ENCODE assay signal across 1 cellular context in the genomic region with DNA sequence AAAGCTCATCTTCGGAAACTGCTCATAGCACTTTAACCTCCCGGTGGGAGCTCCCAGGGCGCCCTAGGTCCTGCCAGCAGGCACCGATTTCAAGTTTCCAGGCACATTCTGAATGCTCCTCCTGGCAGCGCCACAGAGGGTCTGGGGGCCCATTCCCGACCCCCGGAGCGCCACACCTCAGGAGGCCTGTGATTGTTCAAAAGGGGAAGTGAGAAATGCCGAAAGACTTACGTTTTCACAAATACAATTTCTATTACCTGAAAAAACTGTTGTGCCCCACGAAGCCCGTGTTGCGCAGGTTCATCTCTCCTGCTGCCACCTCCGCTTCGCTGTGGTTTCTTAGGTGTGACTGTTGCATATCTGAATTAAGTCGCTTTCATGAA.
TF ChIP-seq lines count a peak whose summit lies in the region.

No MANE protein-coding gene starts in this region.

TF ChIP-seq in K562, 482 proteins besides CTCF, POLR2A, EP300 and RAD21 (continued from another document):
- TF ChIP-seq, protein P1, sequence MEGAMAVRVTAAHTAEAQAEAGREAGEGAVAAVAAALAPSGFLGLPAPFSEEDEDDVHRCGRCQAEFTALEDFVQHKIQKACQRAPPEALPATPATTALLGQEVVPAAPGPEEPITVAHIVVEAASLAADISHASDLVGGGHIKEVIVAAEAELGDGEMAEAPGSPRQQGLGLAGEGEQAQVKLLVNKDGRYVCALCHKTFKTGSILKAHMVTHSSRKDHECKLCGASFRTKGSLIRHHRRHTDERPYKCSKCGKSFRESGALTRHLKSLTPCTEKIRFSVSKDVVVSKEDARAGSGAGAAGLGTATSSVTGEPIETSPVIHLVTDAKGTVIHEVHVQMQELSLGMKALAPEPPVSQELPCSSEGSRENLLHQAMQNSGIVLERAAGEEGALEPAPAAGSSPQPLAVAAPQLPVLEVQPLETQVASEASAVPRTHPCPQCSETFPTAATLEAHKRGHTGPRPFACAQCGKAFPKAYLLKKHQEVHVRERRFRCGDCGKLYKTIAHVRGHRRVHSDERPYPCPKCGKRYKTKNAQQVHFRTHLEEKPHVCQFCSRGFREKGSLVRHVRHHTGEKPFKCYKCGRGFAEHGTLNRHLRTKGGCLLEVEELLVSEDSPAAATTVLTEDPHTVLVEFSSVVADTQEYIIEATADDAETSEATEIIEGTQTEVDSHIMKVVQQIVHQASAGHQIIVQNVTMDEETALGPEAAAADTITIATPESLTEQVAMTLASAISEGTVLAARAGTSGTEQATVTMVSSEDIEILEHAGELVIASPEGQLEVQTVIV (CRISPR knock-in tag; IDR thresholded peaks at IDR 0.05; ENCODE audit: borderline replicate concordance), result no peak
- TF ChIP-seq SREBF1 (IDR thresholded peaks at IDR 0.05; ENCODE audit: borderline replicate concordance, low read depth, low read length) (no peak), SUPT5H (IDR thresholded peaks at IDR 0.05) (no peak), NCOA1 (IDR thresholded peaks at IDR 0.05; ENCODE audit: low read depth) (0 out of 2 replicates have a peak, but pooled peaks have one; percentile 2), ETV1 (tag; conservative IDR thresholded peaks at IDR 0.05; ENCODE audit: low read depth) (no peak), ZC3H8 (IDR thresholded peaks at IDR 0.05) (no peak)
- TF ChIP-seq, protein P2, sequence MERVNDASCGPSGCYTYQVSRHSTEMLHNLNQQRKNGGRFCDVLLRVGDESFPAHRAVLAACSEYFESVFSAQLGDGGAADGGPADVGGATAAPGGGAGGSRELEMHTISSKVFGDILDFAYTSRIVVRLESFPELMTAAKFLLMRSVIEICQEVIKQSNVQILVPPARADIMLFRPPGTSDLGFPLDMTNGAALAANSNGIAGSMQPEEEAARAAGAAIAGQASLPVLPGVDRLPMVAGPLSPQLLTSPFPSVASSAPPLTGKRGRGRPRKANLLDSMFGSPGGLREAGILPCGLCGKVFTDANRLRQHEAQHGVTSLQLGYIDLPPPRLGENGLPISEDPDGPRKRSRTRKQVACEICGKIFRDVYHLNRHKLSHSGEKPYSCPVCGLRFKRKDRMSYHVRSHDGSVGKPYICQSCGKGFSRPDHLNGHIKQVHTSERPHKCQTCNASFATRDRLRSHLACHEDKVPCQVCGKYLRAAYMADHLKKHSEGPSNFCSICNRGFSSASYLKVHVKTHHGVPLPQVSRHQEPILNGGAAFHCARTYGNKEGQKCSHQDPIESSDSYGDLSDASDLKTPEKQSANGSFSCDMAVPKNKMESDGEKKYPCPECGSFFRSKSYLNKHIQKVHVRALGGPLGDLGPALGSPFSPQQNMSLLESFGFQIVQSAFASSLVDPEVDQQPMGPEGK (CRISPR knock-in tag; IDR thresholded peaks at IDR 0.05; ENCODE audit: borderline replicate concordance), result no peak
- TF ChIP-seq, protein P3, sequence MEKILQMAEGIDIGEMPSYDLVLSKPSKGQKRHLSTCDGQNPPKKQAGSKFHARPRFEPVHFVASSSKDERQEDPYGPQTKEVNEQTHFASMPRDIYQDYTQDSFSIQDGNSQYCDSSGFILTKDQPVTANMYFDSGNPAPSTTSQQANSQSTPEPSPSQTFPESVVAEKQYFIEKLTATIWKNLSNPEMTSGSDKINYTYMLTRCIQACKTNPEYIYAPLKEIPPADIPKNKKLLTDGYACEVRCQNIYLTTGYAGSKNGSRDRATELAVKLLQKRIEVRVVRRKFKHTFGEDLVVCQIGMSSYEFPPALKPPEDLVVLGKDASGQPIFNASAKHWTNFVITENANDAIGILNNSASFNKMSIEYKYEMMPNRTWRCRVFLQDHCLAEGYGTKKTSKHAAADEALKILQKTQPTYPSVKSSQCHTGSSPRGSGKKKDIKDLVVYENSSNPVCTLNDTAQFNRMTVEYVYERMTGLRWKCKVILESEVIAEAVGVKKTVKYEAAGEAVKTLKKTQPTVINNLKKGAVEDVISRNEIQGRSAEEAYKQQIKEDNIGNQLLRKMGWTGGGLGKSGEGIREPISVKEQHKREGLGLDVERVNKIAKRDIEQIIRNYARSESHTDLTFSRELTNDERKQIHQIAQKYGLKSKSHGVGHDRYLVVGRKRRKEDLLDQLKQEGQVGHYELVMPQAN (IDR thresholded peaks at IDR 0.05; ENCODE audit: borderline replicate concordance), result no peak
